ENCODE assay signal across 16 cellular contexts in genomic region chr2:191936882-191937405, GRCh38.
"Had no signal": no experiment of that assay in that cellular context is flagged by ENCODE, and none has a peak within 500 bp of the region (broad histone marks: within the 10 kb centered on the region; RNA-seq: fewer than 3 reads in every experiment).

No MANE protein-coding gene starts in this region.

- H3K9me3 ChIP-seq: left ventricle myocardium inferior, spleen, thoracic aorta had no signal

- H3K36me3 ChIP-seq: left ventricle myocardium inferior, spleen, thoracic aorta had no signal

- H3K27ac ChIP-seq: left ventricle myocardium inferior, spleen, thoracic aorta had no signal

- H3K4me1 ChIP-seq: left ventricle myocardium inferior, spleen had no signal

- DNase-seq: activated CD8-positive, alpha-beta memory T cell treated with anti-CD3 and anti-CD28 coated beads for 24 hours; activated CD8-positive, alpha-beta memory T cell treated with anti-CD3 and anti-CD28 coated beads, Interleukin-2, amount 50 U/mL, for 4 hours; activated naive CD4-positive, alpha-beta T cell treated with Interleukin-2 at 50 U/mL for 16 hours; activated naive CD8-positive, alpha-beta T cell treated with anti-CD3 and anti-CD28 coated beads for 36 hours; activated T-cell treated with anti-CD3 and anti-CD28 coated beads, Interleukin-2, amount 50 U/mL, for 4 hours; amniotic stem cell; erythroblast; foreskin fibroblast; left ventricle myocardium inferior; midbrain; natural killer cell; spleen; stimulated activated CD4-positive, alpha-beta T cell treated with anti-CD3 and anti-CD28 coated beads, Interleukin-4, amount 100 ng/mL, for 1 hour; T-helper 9 cell had no signal

- ATAC-seq: activated T-cell treated with anti-CD3 and anti-CD28 coated beads, Interleukin-2, amount 50 U/mL, for 4 hours; natural killer cell; WTC11 had no signal

- H3K4me3 ChIP-seq: left ventricle myocardium inferior, spleen, thoracic aorta had no signal
